Comparison of ENCODE assay signal across 8 cellular contexts in genomic region chr4:186726150-186726439, GRCh38. TPM values are rescaled to one million over a fixed set of nuclear protein-coding genes. Genes with fewer than 3 reads are reported as not detected.
DNase-seq lines count a peak whose midpoint lies in the region; ATAC-seq and TF ChIP-seq lines count a peak whose summit lies in the region.

No MANE protein-coding gene starts in this region.

- TF ChIP-seq POLR2A in gastroesophageal sphincter (IDR thresholded peaks at IDR 0.05) (no peak), prostate gland (IDR thresholded peaks at IDR 0.05) (no peak)

- intact Hi-C loops in prostate gland (cut with DNase I): no loop called here

- peaks cover 53% of the 10 kb centered on the region for H3K36me3 ChIP-seq in SJSA1
- no peaks in the 10 kb centered on the region for H3K36me3 ChIP-seq in gastroesophageal sphincter
- no peaks in the 10 kb centered on the region for H3K36me3 ChIP-seq in prostate gland

- H3K4me1 ChIP-seq in SJSA1 (replicated peaks) (peaks cover 30% of the 10 kb centered on the region), gastroesophageal sphincter (peaks cover 0 to 50% (median 0%) of the 10 kb centered on the region in 3 donors), prostate gland (replicated peaks) (no peaks in the 10 kb centered on the region)

- TF ChIP-seq CTCF in GM10266 (IDR thresholded peaks at IDR 0.05; ENCODE audit: control insufficient read depth, insufficient read depth, low read depth, missing control alignments) (no peak), gastroesophageal sphincter (IDR thresholded peaks at IDR 0.05) (no peak), prostate gland (IDR thresholded peaks at IDR 0.05) (peak in 1 of 4 experiments; percentile 14)

- H3K27me3 ChIP-seq in SJSA1 (replicated peaks) (no peaks in the 10 kb centered on the region), gastroesophageal sphincter (no peaks in the 10 kb centered on the region), prostate gland (replicated peaks; ENCODE audit: insufficient read depth) (no peaks in the 10 kb centered on the region)

- H3K4me3 ChIP-seq in SJSA1 (peak overlapping the region; percentile 74), gastroesophageal sphincter (peak overlapping the region; percentile 73 to 92), prostate gland (peak overlapping the region; percentile 74 to 80)

- DNase-seq in GM10266 (ENCODE audit: extremely low spot score) (peak; percentile 26), SJSA1 (ENCODE audit: low read depth in 1 of 2, low spot score in 2 of 2) (no peak), prostate gland (ENCODE audit: low spot score) (no peak), HPDE6-E6E7 (ENCODE audit: extremely low spot score) (no peak)

- ATAC-seq in gastroesophageal sphincter (peak; percentile 1), GM18517 (IDR thresholded peaks at IDR 0.05; ENCODE audit: unreplicated experiment) (no peak), GM19023 (IDR thresholded peaks at IDR 0.05; ENCODE audit: unreplicated experiment) (no peak), GM21447 (IDR thresholded peaks at IDR 0.05; ENCODE audit: unreplicated experiment) (no peak)

- 0% methylated on average over 4 to 14 of the region's 21 CpGs for WGBS in gastroesophageal sphincter (ENCODE audit: low coverage in 1 of 2), 2 donors
- WGBS in prostate gland: 0% methylated on average over 21 of the region's 21 CpGs

- no peak for TF ChIP-seq EP300 in gastroesophageal sphincter (IDR thresholded peaks at IDR 0.05)

- H3K9me3 ChIP-seq in SJSA1 (replicated peaks) (no peaks in the 10 kb centered on the region), gastroesophageal sphincter (no peaks in the 10 kb centered on the region), prostate gland (no peaks in the 10 kb centered on the region)

- H3K27ac ChIP-seq in SJSA1: peak overlapping the region; percentile 95
- H3K27ac ChIP-seq in gastroesophageal sphincter: peak overlapping the region; percentile 81 to 99 (median 96)
- peak overlapping the region; percentile 89 to 92 for H3K27ac ChIP-seq in prostate gland

RNA-seq across cellular contexts. Expression of gene FAT1, which starts 2.4 kb away (rescaled TPM):
- 338 and 483 TPM in 2 replicates for total RNA-seq in SJSA1 (2014; rRNA removed; shearing (Covaris generic))
- total RNA-seq in gastroesophageal sphincter (100 to 1,000 TPM in 3 of 4 donors, 10 to 100 TPM in 1; 84.4 to 279 (median 154) TPM), prostate gland (100 to 1,000 TPM; 175 to 215 TPM)
